Comparison of ENCODE assay signal across 8 cellular contexts in genomic region chr9:36135791-36136276, GRCh38. TPM values are rescaled to one million over a fixed set of nuclear protein-coding genes. Genes with fewer than 3 reads are reported as not detected.
DNase-seq lines count a peak whose midpoint lies in the region; ATAC-seq and TF ChIP-seq lines count a peak whose summit lies in the region.

No MANE protein-coding gene starts in this region.

- H3K79me2 ChIP-seq in fibroblast of lung (ENCODE audit: control insufficient read depth, insufficient read depth, low read length) = no peaks in the 10 kb centered on the region
- H3K79me2 ChIP-seq in parathyroid adenoma = no peaks in the 10 kb centered on the region

- peaks cover 8% of the 10 kb centered on the region for H3K4me1 Mint-ChIP-seq in Calu3 (ENCODE audit: low read depth, unreplicated experiment)

- H4K20me1 ChIP-seq in fibroblast of lung (ENCODE audit: control insufficient read depth, extremely low read depth, insufficient read depth, low read length) = no peaks in the 10 kb centered on the region

- no peaks in the 10 kb centered on the region for H3K9me3 Mint-ChIP-seq in Calu3 (ENCODE audit: low read depth, unreplicated experiment)

- peak overlapping the region; percentile 49 to 61 for H3K4me3 ChIP-seq in Panc1 (ENCODE audit: low read depth in 2 of 2, low read length in 2 of 2)
- peak overlapping the region; percentile 41 to 77 (median 66) for H3K4me3 ChIP-seq in fibroblast of lung (replicated peaks in 1 of 4; ENCODE audit: control extremely low read depth in 1 of 4, insufficient read depth in 1 of 4, low read depth in 3 of 4, low read length in 4 of 4)
- peak overlapping the region; percentile 25 for H3K4me3 ChIP-seq in parathyroid adenoma (ENCODE audit: low read depth, low read length)

- CTCF ChIA-PET in Calu3 (lab: Charles Lee) = no interaction called here
- CTCF ChIA-PET in Panc1 (lab: Charles Lee) = no interaction called here

- peak; percentile 67 for ATAC-seq in Panc1

- peaks cover 10% of the 10 kb centered on the region for H3K4me1 ChIP-seq in Panc1 (ENCODE audit: control insufficient read depth, insufficient read depth, low read length)
- H3K4me1 ChIP-seq in fibroblast of lung (ENCODE audit: control insufficient read depth, extremely low read depth, insufficient read depth, low read length) = peaks cover 9% of the 10 kb centered on the region
- no peaks in the 10 kb centered on the region for H3K4me1 ChIP-seq in parathyroid adenoma

- H3K4me3 Mint-ChIP-seq in Calu3 (ENCODE audit: low read depth, unreplicated experiment) = peak overlapping the region; percentile 52

- H3K4me2 ChIP-seq in fibroblast of lung (ENCODE audit: extremely low read depth, insufficient read depth, low read length) = peak overlapping the region; percentile 83
- H3K4me2 ChIP-seq in parathyroid adenoma (ENCODE audit: low read length) = peak overlapping the region; percentile 93

- H3K9me3 ChIP-seq in Panc1 (ENCODE audit: control insufficient read depth, insufficient read depth, low read depth, low read length) (no peaks in the 10 kb centered on the region), fibroblast of lung (ENCODE audit: control insufficient read depth, insufficient read depth, low read depth, low read length) (no peaks in the 10 kb centered on the region), parathyroid adenoma (ENCODE audit: control insufficient read depth, low read length) (no peaks in the 10 kb centered on the region)

- in situ Hi-C loops in Panc1 (cut with HindIII; ENCODE audit: low pct_unique_long_range_greater_than_20kb, low sequenced_read_pairs) = no loop called here

- POLR2A ChIA-PET in Panc1 (lab: Charles Lee) = no interaction called here

- H3K36me3 Mint-ChIP-seq in Calu3 (ENCODE audit: insufficient read depth, unreplicated experiment) = peaks cover 6% of the 10 kb centered on the region

- H3K9ac ChIP-seq in fibroblast of lung (ENCODE audit: insufficient read depth, low read length) (peak overlapping the region; percentile 63), parathyroid adenoma (no peak overlapping the region)

- H3K27ac Mint-ChIP-seq in Calu3 (ENCODE audit: unreplicated experiment) = no peak overlapping the region

- H2AFZ ChIP-seq in fibroblast of lung (ENCODE audit: low read length) (peak overlapping the region; percentile 35), parathyroid adenoma (peak overlapping the region; percentile 79)

- peaks cover 11% of the 10 kb centered on the region for H3K27me3 ChIP-seq in Panc1 (ENCODE audit: control insufficient read depth, insufficient read depth, low read length)
- H3K27me3 ChIP-seq in fibroblast of lung (ENCODE audit: control insufficient read depth, insufficient read depth, low read length) = no peaks in the 10 kb centered on the region
- H3K27me3 ChIP-seq in parathyroid adenoma (ENCODE audit: control insufficient read depth, insufficient read depth, low read length) = no peaks in the 10 kb centered on the region

- H3K36me3 ChIP-seq in Panc1 (ENCODE audit: control insufficient read depth, insufficient read depth, low read length) (no peaks in the 10 kb centered on the region), fibroblast of lung (ENCODE audit: control insufficient read depth, insufficient read depth, low read length) (no peaks in the 10 kb centered on the region), parathyroid adenoma (ENCODE audit: control insufficient read depth, insufficient read depth, low read length) (no peaks in the 10 kb centered on the region)

- DNase-seq in Calu3 (no peak), Panc1 (ENCODE audit: low read depth, low spot score) (no peak), fibroblast of lung (ENCODE audit: low read depth in 2 of 2) (no peak), NAMALWA (ENCODE audit: low spot score) (no peak), MV-4-11 (lab: John Stamatoyannopoulos, UW) (no peak), A172 (ENCODE audit: low spot score) (no peak), NCI-H2227 treated with DMSO at 0.1 percent for 48 hours (lab: John Stamatoyannopoulos, UW) (no peak)

- intact Hi-C loops in Calu3 (cut with micrococcal nuclease; ENCODE audit: unreplicated experiment) (no loop called here), Panc1 (cut with micrococcal nuclease; ENCODE audit: unreplicated experiment) (no loop called here)

- no peak overlapping the region for H3K27ac ChIP-seq in Panc1 (ENCODE audit: low read length)
- H3K27ac ChIP-seq in fibroblast of lung (ENCODE audit: insufficient read depth, low read length) = no peak overlapping the region
- no peak overlapping the region for H3K27ac ChIP-seq in parathyroid adenoma

- peaks cover 24% of the 10 kb centered on the region for H3K27me3 Mint-ChIP-seq in Calu3 (ENCODE audit: unreplicated experiment)

- TF ChIP-seq CTCF in Calu3 (IDR thresholded peaks at IDR 0.05; ENCODE audit: unreplicated experiment) (no peak), Panc1 (IDR thresholded peaks at IDR 0.05) (no peak), fibroblast of lung (conservative IDR thresholded peaks at IDR 0.05 in 1 of 2, IDR thresholded peaks at IDR 0.05 in 1 of 2; ENCODE audit: low read depth in 1 of 2, low read length in 2 of 2) (no peak), parathyroid adenoma (IDR thresholded peaks at IDR 0.05) (no peak)

- BruUV-seq in Calu3 (replicated peaks; lab: Mats Ljungman, UMichigan) (no TSS peak), Panc1 (replicated peaks; lab: Mats Ljungman, UMichigan) (no TSS peak)

RNA-seq across cellular contexts. Expression of gene GLIPR2, which starts 0.7 kb away (rescaled TPM):
- total RNA-seq in Calu3 (2022) = 0.19 and 0.24 TPM in 2 replicates
- 4.9 TPM for total RNA-seq in Panc1 (2021; ENCODE audit: unreplicated experiment)
- 2.7 TPM for polyA plus RNA-seq in Panc1 (2012; ENCODE audit: insufficient read length)
- 40.0 and 47.8 TPM in 2 replicates for total RNA-seq in fibroblast of lung
- polyA plus RNA-seq in fibroblast of lung = 57.8 and 108 TPM in 2 replicates
- polyA plus RNA-seq in fibroblast of lung (2012) = 44.5 and 88.5 TPM in 2 replicates
- polyA minus RNA-seq in fibroblast of lung (ENCODE audit: low replicate concordance) = 40.5 and 42.1 TPM in 2 replicates
- total RNA-seq in A172 (2014; rRNA removed; shearing (Covaris generic)) = 17.6 and 24.3 TPM in 2 replicates

RNA-seq across cellular contexts. Expression of gene CCIN, which starts 33.4 kb away (rescaled TPM):
- total RNA-seq in Calu3 (2022) = not detected in 2 replicates
- 0.13 TPM for total RNA-seq in Panc1 (2021; ENCODE audit: unreplicated experiment)
- polyA plus RNA-seq in Panc1 (2012; ENCODE audit: insufficient read length) = not detected
- total RNA-seq in fibroblast of lung = 1.0 and 1.3 TPM in 2 replicates
- polyA plus RNA-seq in fibroblast of lung = 0.40 and 0.55 TPM in 2 replicates
- polyA plus RNA-seq in fibroblast of lung (2012) = 0.58 and 0.66 TPM in 2 replicates
- 0.63 and 4.3 TPM in 2 replicates for polyA minus RNA-seq in fibroblast of lung (ENCODE audit: low replicate concordance)
- total RNA-seq in A172 (2014; rRNA removed; shearing (Covaris generic)) = 0.34 and 0.36 TPM in 2 replicates

RNA-seq across cellular contexts. Expression of gene CLTA, which starts 54.9 kb away (rescaled TPM):
- total RNA-seq in Calu3 (2022) (85.5 and 87.3 TPM in 2 replicates), Panc1 (2021; ENCODE audit: unreplicated experiment) (760 TPM), fibroblast of lung (238 and 302 TPM in 2 replicates)
- 733 TPM for polyA plus RNA-seq in Panc1 (2012; ENCODE audit: insufficient read length)
- 341 and 388 TPM in 2 replicates for polyA plus RNA-seq in fibroblast of lung
- polyA plus RNA-seq in fibroblast of lung (2012) = 301 and 374 TPM in 2 replicates
- polyA minus RNA-seq in fibroblast of lung (ENCODE audit: low replicate concordance) = 46.5 and 77.4 TPM in 2 replicates
- 499 and 646 TPM in 2 replicates for total RNA-seq in A172 (2014; rRNA removed; shearing (Covaris generic))
